In the genomic region with DNA sequence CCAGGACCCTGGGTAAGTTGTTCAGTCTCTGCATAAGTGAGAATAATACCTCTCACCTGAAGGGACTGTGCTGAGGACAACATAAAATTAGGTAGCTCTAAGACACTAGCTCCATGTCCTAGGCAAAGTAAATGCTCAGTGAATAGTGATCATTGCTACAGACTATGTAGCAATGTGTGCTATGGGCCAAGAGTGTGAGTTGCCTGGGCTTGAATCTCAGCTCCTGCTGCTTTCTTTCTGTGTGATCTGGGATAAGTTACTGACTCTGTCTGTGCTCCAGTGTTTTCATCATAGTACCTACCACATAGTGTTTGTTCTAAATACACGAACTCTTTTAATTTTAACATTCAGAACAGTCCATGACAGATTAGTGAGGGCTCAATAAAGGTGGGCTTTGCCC, we compare ENCODE assay signal across 1 cellular context.
TF ChIP-seq lines count a peak whose summit lies in the region.

No MANE protein-coding gene starts in this region.

TF ChIP-seq in IMR-90, 13 proteins besides CTCF, POLR2A, EP300 and RAD21:
- peak; percentile 43; the same call in 1 of the 2 replicates for TF ChIP-seq CEBPB (IDR thresholded peaks at IDR 0.05; ENCODE audit: low read depth, low read length)
- TF ChIP-seq SMC3 (IDR thresholded peaks at IDR 0.05; ENCODE audit: low read depth, low read length) = no peak
